ENCODE assay signal across 8 cellular contexts in the genomic region with DNA sequence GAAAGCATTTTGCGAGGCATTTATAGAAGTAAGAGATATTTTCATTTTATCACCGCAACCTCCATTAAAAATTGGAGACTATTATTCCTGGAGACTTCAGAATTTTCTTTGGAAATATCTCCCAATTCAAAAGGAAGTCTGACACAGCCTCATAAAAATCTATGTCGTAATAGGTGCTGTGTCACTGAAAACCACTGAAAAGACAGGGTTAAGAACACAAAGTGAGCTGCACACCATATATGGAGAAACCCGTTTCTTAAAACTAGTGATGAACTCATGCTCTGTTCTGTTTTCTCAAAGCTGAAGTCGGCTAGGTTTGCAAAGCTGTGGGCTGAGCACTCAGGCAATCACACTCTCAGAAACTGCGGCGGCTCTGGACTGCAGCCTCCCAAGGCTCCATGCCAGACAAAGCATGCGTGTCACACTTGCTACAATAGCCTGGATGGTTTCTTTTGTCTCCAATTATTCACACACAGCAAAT. TPM values are rescaled to one million over a fixed set of nuclear protein-coding genes. Genes with fewer than 3 reads are reported as not detected.
DNase-seq lines count a peak whose midpoint lies in the region; ATAC-seq and TF ChIP-seq lines count a peak whose summit lies in the region.

Gene GLIPR1, plus strand, starts transcription at position 287 of the 481 bp plus-strand sequence. Its CDS starts 126 bp downstream, at position 413.

- peaks cover 0 to 2% of the 10 kb centered on the region in 2 donors for H3K9me3 Mint-ChIP-seq in natural killer cell

- ATAC-seq in GM18508 (IDR thresholded peaks at IDR 0.05; ENCODE audit: insufficient read depth, unreplicated experiment) (peak; percentile 86), HG02973 (IDR thresholded peaks at IDR 0.05; ENCODE audit: unreplicated experiment) (peak; percentile 91), natural killer cell (peak; percentile 81 to 88 (median 83))

- peaks cover 80% of the 10 kb centered on the region for H3K4me1 ChIP-seq in OCI-LY1 (ENCODE audit: insufficient read depth, low read length, severe bottlenecking)

- no peaks in the 10 kb centered on the region for H3F3A ChIP-seq in OCI-LY1 (ENCODE audit: insufficient read depth, low read length)

- no peak for TF ChIP-seq CTCF in OCI-LY1 (IDR thresholded peaks at IDR 0.05; ENCODE audit: low read length)
- TF ChIP-seq CTCF in epithelial cell of proximal tubule (conservative IDR thresholded peaks at IDR 0.05; ENCODE audit: low read depth, low read length) = no peak
- TF ChIP-seq CTCF in natural killer cell (IDR thresholded peaks at IDR 0.05) = no peak

- no peaks in the 10 kb centered on the region for H3K9me3 ChIP-seq in OCI-LY1 (ENCODE audit: low read length)

- DNase-seq in activated T-cell treated with anti-CD3 and anti-CD28 coated beads for 1 hour (ENCODE audit: low read depth) (peak; percentile 51), epithelial cell of proximal tubule (ENCODE audit: low read depth) (peak; percentile 96), natural killer cell (peak; percentile 65), NCI-H1436 treated with DMSO at 0.1 percent for 48 hours (lab: John Stamatoyannopoulos, UW) (no peak)
- peak; percentile 75 for DNase-seq in stimulated activated naive CD4-positive, alpha-beta T cell treated with Interleukin-2 at 50 U/mL for 16 hours (lab: John Stamatoyannopoulos, UW)

- peak within 1 kb of the TSS; percentile 30 for H2AFZ ChIP-seq in OCI-LY1 (ENCODE audit: low read length)

- peak within 1 kb of the TSS; percentile 82 for H3K4me3 ChIP-seq in OCI-LY1 (ENCODE audit: low read depth, low read length, poor library complexity, severe bottlenecking)
- peak within 1 kb of the TSS; percentile 45 for H3K4me3 ChIP-seq in epithelial cell of proximal tubule (ENCODE audit: low read depth, low read length)

- intact Hi-C loops in natural killer cell (cut with micrococcal nuclease) = loop anchor here (1.0 to 5.0 kb wide), 3 partner anchors 43 to 550 kb away; partner anchors contain the start of genes GLIPR1L2 and PHLDA1

- H3K9ac ChIP-seq in OCI-LY1 (ENCODE audit: low read length) = peak within 1 kb of the TSS; percentile 87

- peaks cover 70 to 72% of the 10 kb centered on the region in 2 donors for H3K4me1 Mint-ChIP-seq in natural killer cell

- H3K9me2 ChIP-seq in OCI-LY1 (ENCODE audit: low read depth, low read length) = no peaks in the 10 kb centered on the region

- H4K20me1 ChIP-seq in OCI-LY1 (ENCODE audit: insufficient read depth, low read length) = no peaks in the 10 kb centered on the region

- no peaks in the 10 kb centered on the region for H3K36me3 Mint-ChIP-seq in natural killer cell

- H3K4me2 ChIP-seq in OCI-LY1 (ENCODE audit: low read length) = peak within 1 kb of the TSS; percentile 88

- H3K27me3 Mint-ChIP-seq in natural killer cell (ENCODE audit: low read depth in 2 of 2) = peaks cover 0 to 3% of the 10 kb centered on the region in 2 donors

- H3K36me3 ChIP-seq in OCI-LY1 (ENCODE audit: insufficient read depth, low read length) = peaks cover 19% of the 10 kb centered on the region; the same call in 1 of the 2 replicates

- H3K27me3 ChIP-seq in OCI-LY1 (ENCODE audit: insufficient read depth, low read length) = no peaks in the 10 kb centered on the region

- H3K27ac ChIP-seq in OCI-LY1 (ENCODE audit: low read depth, low read length, poor library complexity, severe bottlenecking) = peak within 1 kb of the TSS; percentile 92

- H3K27ac Mint-ChIP-seq in natural killer cell = peak within 1 kb of the TSS; percentile 95 to 100

- H3K79me2 ChIP-seq in OCI-LY1 (ENCODE audit: insufficient read depth, low read length) = peaks cover 27% of the 10 kb centered on the region

- H3K4me3 Mint-ChIP-seq in natural killer cell = peak within 1 kb of the TSS; percentile 87

RNA-seq across cellular contexts. Expression of gene GLIPR1, which starts in this region (rescaled TPM):
- total RNA-seq in epithelial cell of proximal tubule (39.6 and 50.4 TPM in 2 replicates), natural killer cell (100 to 1,000 TPM; 106 to 120 (median 115) TPM)
